In genomic region chr11:31804439-31805036, GRCh38 we compare ENCODE assay signal across 9 cellular contexts. TPM values are rescaled to one million over a fixed set of nuclear protein-coding genes. Genes with fewer than 3 reads are reported as not detected.
DNase-seq lines count a peak whose midpoint lies in the region; ATAC-seq and TF ChIP-seq lines count a peak whose summit lies in the region.
"Had no signal": no experiment of that assay in that cellular context is flagged by ENCODE, and none has a peak within 500 bp of the region (broad histone marks: within the 10 kb centered on the region; RNA-seq: fewer than 3 reads in every experiment).

No MANE protein-coding gene starts in this region.

- dilution Hi-C loops in IMR-90 (cut with HindIII; ENCODE audit: low sequenced_read_pairs, unreplicated experiment), result no loop called here

- POLR2A ChIA-PET in IMR-90 (lab: Charles Lee; ENCODE audit: unreplicated experiment), result no interaction called here

- peaks cover 4% of the 10 kb centered on the region; the same call in 1 of the 2 replicates for H3K9me1 ChIP-seq in IMR-90 (ENCODE audit: insufficient read depth, low read length)

- H2AK9ac ChIP-seq in IMR-90 (replicated peaks; ENCODE audit: low read depth, low read length, poor library complexity), result no peak overlapping the region

- H3K9me3 ChIP-seq in IMR-90 (ENCODE audit: control insufficient read depth, insufficient read depth, low read length) (peaks cover 40% of the 10 kb centered on the region), endocrine pancreas (ENCODE audit: control insufficient read depth, low read length) (no peaks in the 10 kb centered on the region)

- TF ChIP-seq CTCF in GM10266 (IDR thresholded peaks at IDR 0.05; ENCODE audit: control insufficient read depth, insufficient read depth, low read depth, missing control alignments) (no peak), IMR-90 (conservative IDR thresholded peaks at IDR 0.05; ENCODE audit: low read depth, low read length) (no peak), progenitor cell of endocrine pancreas (IDR thresholded peaks at IDR 0.05; ENCODE audit: unreplicated experiment) (no peak)

- H3K79me1 ChIP-seq in IMR-90 (ENCODE audit: low read depth in 1 of 2, low read length in 2 of 2), result no peaks in the 10 kb centered on the region

- H3K4me1 ChIP-seq in IMR-90 (ENCODE audit: control insufficient read depth, insufficient read depth, low read length) (no peaks in the 10 kb centered on the region), endocrine pancreas (ENCODE audit: control insufficient read depth, insufficient read depth, low read length) (peaks cover 8% of the 10 kb centered on the region)

- no peak overlapping the region for H2AK5ac ChIP-seq in IMR-90 (ENCODE audit: low read depth, low read length)

- DNase-seq in GM10266 (ENCODE audit: extremely low spot score) (peak; percentile 49), IMR-90 (no peak), progenitor cell of endocrine pancreas (ENCODE audit: low spot score, unreplicated experiment) (no peak)
- no peak for DNase-seq in activated effector memory CD4-positive, alpha-beta T cell treated with anti-CD3 and anti-CD28 coated beads, Interleukin-2, amount 50 U/mL, for 16 hours
- DNase-seq: NCI-H1092 had no signal

- no peak overlapping the region for H4K8ac ChIP-seq in IMR-90 (ENCODE audit: low read depth in 2 of 2, low read length in 2 of 2)

- H3K27me3 ChIP-seq in IMR-90 (ENCODE audit: control insufficient read depth, insufficient read depth, low read length), result peaks cover 95% of the 10 kb centered on the region
- H3K27me3 ChIP-seq in endocrine pancreas (ENCODE audit: control insufficient read depth, insufficient read depth, low read length), result no peaks in the 10 kb centered on the region

- H2BK15ac ChIP-seq in IMR-90 (ENCODE audit: low read depth, low read length), result no peak overlapping the region

- H2AFZ ChIP-seq in IMR-90 (replicated peaks; ENCODE audit: low read length, poor library complexity), result peak overlapping the region; percentile 36

- in situ Hi-C loops in IMR-90 (cut with MboI; ENCODE audit: low sequenced_read_pairs), result no loop called here

- no peak overlapping the region for H3K18ac ChIP-seq in IMR-90 (ENCODE audit: low read depth, low read length)

- CTCF ChIA-PET in IMR-90 (lab: Yijun Ruan, JAX), result no interaction called here

- H3K23ac ChIP-seq in IMR-90 (ENCODE audit: low read depth, low read length), result no peak overlapping the region

- H3K4me3 ChIP-seq in IMR-90 (ENCODE audit: insufficient read depth, low read depth, low read length), result no peak overlapping the region
- H3K4me3 ChIP-seq in endocrine pancreas (ENCODE audit: control insufficient read depth, insufficient read depth, low read length), result peak overlapping the region; percentile 65

- peak overlapping the region; percentile 30 for H3K4me3 Mint-ChIP-seq in progenitor cell of endocrine pancreas (ENCODE audit: low read depth)

- no peak overlapping the region for H4K5ac ChIP-seq in IMR-90 (ENCODE audit: low read depth, low read length)

- no TSS peak for BruUV-seq in IMR-90 (replicated peaks; lab: Mats Ljungman, UMichigan)

- no peak overlapping the region for H3K56ac ChIP-seq in IMR-90 (ENCODE audit: extremely low read depth, insufficient read depth, low read length)

- H2BK5ac ChIP-seq in IMR-90 (ENCODE audit: low read depth, low read length, poor library complexity, severe bottlenecking), result no peak overlapping the region

- H2BK20ac ChIP-seq in IMR-90 (ENCODE audit: low read depth, low read length), result no peak overlapping the region

- 18% methylated on average over 9 of the region's 32 CpGs; no CpG with 5 or more reads in 1 of the 2 experiments for WGBS in IMR-90 (ENCODE audit: extremely low coverage in 2 of 2, insufficient read length in 1 of 2), 2 experiments

- ATAC-seq in IMR-90 (ENCODE audit: low read depth) (no peak), GM21381 (IDR thresholded peaks at IDR 0.05; ENCODE audit: unreplicated experiment) (no peak), GM21576 (IDR thresholded peaks at IDR 0.05; ENCODE audit: unreplicated experiment) (no peak)

- H3K4ac ChIP-seq in IMR-90 (ENCODE audit: low read depth, low read length), result no peak overlapping the region

- no peaks in the 10 kb centered on the region for H3K36me3 Mint-ChIP-seq in progenitor cell of endocrine pancreas (ENCODE audit: insufficient read depth)

- H3K4me1 Mint-ChIP-seq in progenitor cell of endocrine pancreas (ENCODE audit: low read depth), result peaks cover 7% of the 10 kb centered on the region

- no peak overlapping the region for H3K27ac ChIP-seq in IMR-90 (ENCODE audit: insufficient read depth, low read length)

- no peak overlapping the region for H2BK120ac ChIP-seq in IMR-90 (ENCODE audit: low read depth, low read length)

- H3K27me3 Mint-ChIP-seq in progenitor cell of endocrine pancreas, result peaks cover 95% of the 10 kb centered on the region

- H3K9me3 Mint-ChIP-seq in progenitor cell of endocrine pancreas (ENCODE audit: low read depth), result no peaks in the 10 kb centered on the region

- no peak for TF ChIP-seq RAD21 in IMR-90 (IDR thresholded peaks at IDR 0.05; ENCODE audit: low read length)

- H4K91ac ChIP-seq in IMR-90 (ENCODE audit: insufficient read depth, low read depth, low read length), result no peak overlapping the region

- H3K36me3 ChIP-seq in IMR-90 (ENCODE audit: control insufficient read depth, insufficient read depth, low read length), result no peaks in the 10 kb centered on the region
- peaks cover 27% of the 10 kb centered on the region for H3K36me3 ChIP-seq in endocrine pancreas (ENCODE audit: control insufficient read depth, insufficient read depth, low read length)

- H3K4me2 ChIP-seq in IMR-90 (ENCODE audit: low read depth, low read length), result no peak overlapping the region

- H4K20me1 ChIP-seq in IMR-90 (ENCODE audit: insufficient read depth, low read length), result peaks cover 5% of the 10 kb centered on the region; the same call in 1 of the 2 replicates

- H3K9ac ChIP-seq in IMR-90 (ENCODE audit: low read depth, low read length), result no peak overlapping the region
- H3K9ac ChIP-seq in endocrine pancreas (ENCODE audit: control insufficient read depth, insufficient read depth, low read length), result peak overlapping the region; percentile 62

- intact Hi-C loops in IMR-90 (cut with micrococcal nuclease), result no loop called here

- TF ChIP-seq POLR2A in IMR-90 (IDR thresholded peaks at IDR 0.05; ENCODE audit: low read depth, low read length), result no peak

- H3K14ac ChIP-seq in IMR-90 (replicated peaks; ENCODE audit: low read depth, low read length), result no peak overlapping the region

- H3K27ac Mint-ChIP-seq in progenitor cell of endocrine pancreas, result no peak overlapping the region

TF ChIP-seq in IMR-90, 13 proteins besides CTCF, POLR2A, EP300 and RAD21:
- TF ChIP-seq CHD1 (IDR thresholded peaks at IDR 0.05; ENCODE audit: low read depth, low read length) (no peak), FOS (IDR thresholded peaks at IDR 0.05; ENCODE audit: low read depth, low read length) (no peak), NFE2L2 (IDR thresholded peaks at IDR 0.05; ENCODE audit: low read depth, low read length) (no peak), BHLHE40 (IDR thresholded peaks at IDR 0.05; ENCODE audit: low read depth, low read length) (no peak), RCOR1 (IDR thresholded peaks at IDR 0.05; ENCODE audit: insufficient replicate concordance, low read length) (no peak), MXI1 (IDR thresholded peaks at IDR 0.05; ENCODE audit: borderline replicate concordance, low read depth, low read length) (no peak), USF2 (IDR thresholded peaks at IDR 0.05; ENCODE audit: low read depth, low read length) (no peak), MAFK (IDR thresholded peaks at IDR 0.05; ENCODE audit: low read depth, low read length) (no peak), SMC3 (IDR thresholded peaks at IDR 0.05; ENCODE audit: low read depth, low read length) (no peak), CEBPB (IDR thresholded peaks at IDR 0.05; ENCODE audit: low read depth, low read length) (no peak), MAZ (IDR thresholded peaks at IDR 0.05; ENCODE audit: borderline replicate concordance, low read depth, low read length) (no peak), RFX5 (IDR thresholded peaks at IDR 0.05; ENCODE audit: low read depth, low read length) (no peak)
- TF ChIP-seq, protein P1, sequence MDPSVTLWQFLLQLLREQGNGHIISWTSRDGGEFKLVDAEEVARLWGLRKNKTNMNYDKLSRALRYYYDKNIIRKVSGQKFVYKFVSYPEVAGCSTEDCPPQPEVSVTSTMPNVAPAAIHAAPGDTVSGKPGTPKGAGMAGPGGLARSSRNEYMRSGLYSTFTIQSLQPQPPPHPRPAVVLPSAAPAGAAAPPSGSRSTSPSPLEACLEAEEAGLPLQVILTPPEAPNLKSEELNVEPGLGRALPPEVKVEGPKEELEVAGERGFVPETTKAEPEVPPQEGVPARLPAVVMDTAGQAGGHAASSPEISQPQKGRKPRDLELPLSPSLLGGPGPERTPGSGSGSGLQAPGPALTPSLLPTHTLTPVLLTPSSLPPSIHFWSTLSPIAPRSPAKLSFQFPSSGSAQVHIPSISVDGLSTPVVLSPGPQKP (IDR thresholded peaks at IDR 0.05; ENCODE audit: borderline replicate concordance, low read depth, low read length), result no peak
TF ChIP-seq in IMR-90: peak in this region for 0.

RNA-seq across cellular contexts. Expression of gene PAX6, which starts 6.6 kb away (rescaled TPM):
- total RNA-seq in IMR-90 (2012; rRNA removed) (not detected in 2 replicates), progenitor cell of endocrine pancreas (7.5 and 7.6 TPM in 2 replicates)
- polyA plus RNA-seq in IMR-90 (2012; rRNA removed), result not detected in 2 replicates
- polyA plus RNA-seq in IMR-90 (2012; cell fraction: cytosol; rRNA removed), result not detected in 2 replicates
- polyA plus RNA-seq in IMR-90 (2012; cell fraction: nucleus; rRNA removed; ENCODE audit: low replicate concordance), result not detected in 2 replicates
- total RNA-seq: fibroblast of lung had no signal
